In the genomic region with DNA sequence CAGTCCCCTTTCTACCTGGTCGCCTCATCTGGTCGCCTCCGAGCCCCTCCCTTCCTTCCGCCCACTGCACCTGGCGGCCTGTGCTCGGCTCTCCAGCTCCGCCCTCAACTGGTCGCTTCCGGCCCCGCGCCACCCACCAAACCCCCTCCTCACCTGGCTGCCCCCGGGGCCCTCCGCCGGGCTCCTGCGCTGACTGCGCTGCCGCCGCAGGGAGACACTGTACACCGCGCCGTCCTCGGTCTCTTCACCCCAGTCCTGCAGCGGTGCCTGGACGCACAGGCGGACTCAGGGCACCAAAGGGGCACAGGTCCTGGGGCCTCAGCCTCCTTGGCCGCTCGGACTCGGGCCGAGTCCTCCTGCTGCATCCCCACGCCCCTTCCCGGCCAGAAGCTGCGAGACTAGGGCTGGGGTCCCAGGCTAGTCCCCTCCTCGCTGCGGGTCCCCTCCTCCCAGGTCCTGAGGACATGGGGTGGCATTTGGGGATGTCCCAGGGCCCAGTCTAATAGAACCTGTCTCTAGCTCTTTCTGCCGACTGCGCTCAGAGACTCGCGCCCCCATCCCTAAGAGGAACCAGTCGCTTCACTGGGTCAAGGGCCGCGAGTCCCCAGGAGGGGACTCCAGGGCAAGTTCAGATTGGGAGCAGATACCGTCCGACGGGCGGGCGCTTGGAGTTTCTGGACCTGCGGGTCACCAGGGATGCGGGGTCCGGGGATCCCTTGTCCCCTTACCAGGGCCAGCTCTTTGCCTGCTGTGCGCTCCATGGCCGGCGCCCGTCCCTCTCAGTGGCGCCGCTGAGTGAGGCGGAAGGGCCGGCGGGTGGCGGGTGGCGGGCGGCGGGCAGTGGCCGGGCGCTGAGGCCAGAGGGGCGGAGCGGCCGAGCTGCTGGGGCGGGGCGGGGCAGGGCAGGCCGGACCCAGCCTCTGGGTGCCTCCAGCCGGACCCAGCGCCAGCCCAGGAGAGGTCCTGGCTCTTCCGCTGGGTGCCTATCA, we compare ENCODE assay signal across 8 cellular contexts. TPM values are rescaled to one million over a fixed set of nuclear protein-coding genes. Genes with fewer than 3 reads are reported as not detected.
DNase-seq lines count a peak whose midpoint lies in the region; TF ChIP-seq lines count a peak whose summit lies in the region.

A gene with protein sequence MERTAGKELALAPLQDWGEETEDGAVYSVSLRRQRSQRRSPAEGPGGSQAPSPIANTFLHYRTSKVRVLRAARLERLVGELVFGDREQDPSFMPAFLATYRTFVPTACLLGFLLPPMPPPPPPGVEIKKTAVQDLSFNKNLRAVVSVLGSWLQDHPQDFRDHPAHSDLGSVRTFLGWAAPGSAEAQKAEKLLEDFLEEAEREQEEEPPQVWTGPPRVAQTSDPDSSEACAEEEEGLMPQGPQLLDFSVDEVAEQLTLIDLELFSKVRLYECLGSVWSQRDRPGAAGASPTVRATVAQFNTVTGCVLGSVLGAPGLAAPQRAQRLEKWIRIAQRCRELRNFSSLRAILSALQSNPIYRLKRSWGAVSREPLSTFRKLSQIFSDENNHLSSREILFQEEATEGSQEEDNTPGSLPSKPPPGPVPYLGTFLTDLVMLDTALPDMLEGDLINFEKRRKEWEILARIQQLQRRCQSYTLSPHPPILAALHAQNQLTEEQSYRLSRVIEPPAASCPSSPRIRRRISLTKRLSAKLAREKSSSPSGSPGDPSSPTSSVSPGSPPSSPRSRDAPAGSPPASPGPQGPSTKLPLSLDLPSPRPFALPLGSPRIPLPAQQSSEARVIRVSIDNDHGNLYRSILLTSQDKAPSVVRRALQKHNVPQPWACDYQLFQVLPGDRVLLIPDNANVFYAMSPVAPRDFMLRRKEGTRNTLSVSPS (minus strand): TSS at position 797 of the 989 bp plus-strand sequence. CDS start 36 bp downstream, at position 761.

- no peaks in the 10 kb centered on the region; the same call in 1 of the 2 replicates for H3F3A ChIP-seq in DOHH2 (ENCODE audit: control insufficient read depth, insufficient read depth)

- no peak within 1 kb of the TSS for H3K27ac Mint-ChIP-seq in nephron progenitor cell

- H3K27me3 Mint-ChIP-seq in nephron progenitor cell (ENCODE audit: low read depth, poor library complexity) = peaks cover 93% of the 10 kb centered on the region

- peaks cover 5% of the 10 kb centered on the region for H3K9me3 Mint-ChIP-seq in nephron progenitor cell

- H3K4me3 Mint-ChIP-seq in nephron progenitor cell = peak within 1 kb of the TSS; percentile 80

- TF ChIP-seq CTCF in DOHH2 (IDR thresholded peaks at IDR 0.05; ENCODE audit: low read depth, low read length, poor library complexity, severe bottlenecking) (no peak), nephron progenitor cell (IDR thresholded peaks at IDR 0.05) (no peak)

- no peaks in the 10 kb centered on the region for H3K36me3 ChIP-seq in DOHH2 (ENCODE audit: control insufficient read depth, low read length)
- H3K36me3 ChIP-seq in esophagus (ENCODE audit: control insufficient read depth in 2 of 2, insufficient read depth in 2 of 2, low read length in 1 of 2) = no peaks in the 10 kb centered on the region

- H3K9me3 ChIP-seq in DOHH2 (ENCODE audit: control insufficient read depth, insufficient read depth, low read length) (no peaks in the 10 kb centered on the region), esophagus (ENCODE audit: control insufficient read depth in 2 of 2, insufficient read depth in 1 of 2, low read depth in 1 of 2, low read length in 1 of 2) (peaks cover 0 to 2% of the 10 kb centered on the region in 2 donors)

- H3K4me1 Mint-ChIP-seq in nephron progenitor cell = peaks cover 49% of the 10 kb centered on the region

- peak; percentile 92 for DNase-seq in NCI-H510A (lab: John Stamatoyannopoulos, UW)
- DNase-seq in nephron progenitor cell = peak; percentile 73
- DNase-seq in SW 1271 (lab: John Stamatoyannopoulos, UW) = no peak
- DNase-seq in A172 (ENCODE audit: low spot score) = no peak
- DNase-seq in superior temporal gyrus (ENCODE audit: extremely low spot score) = no peak
- no peak for DNase-seq in NOMO-1 treated with dmso at 0.1 percent for 144 hours (lab: John Stamatoyannopoulos, UW; ENCODE audit: unreplicated experiment)

- no peaks in the 10 kb centered on the region for H4K20me1 ChIP-seq in DOHH2 (ENCODE audit: control insufficient read depth, insufficient read depth, low read depth, low read length)

- WGBS in esophagus, 2 donors = 6 to 14% methylated on average over 72 to 73 of the region's 73 CpGs

- H3K9me2 ChIP-seq in DOHH2 (replicated peaks; ENCODE audit: control insufficient read depth, low read length) = no peaks in the 10 kb centered on the region

- H3K27me3 ChIP-seq in DOHH2 (ENCODE audit: control insufficient read depth, low read length) (peaks cover 47% of the 10 kb centered on the region), esophagus (ENCODE audit: control insufficient read depth in 1 of 2, insufficient read depth in 2 of 2, low read length in 2 of 2) (no peaks in the 10 kb centered on the region)

- no peaks in the 10 kb centered on the region for H3K79me2 ChIP-seq in DOHH2 (ENCODE audit: control insufficient read depth, low read length)

- no peak within 1 kb of the TSS for H3K27ac ChIP-seq in DOHH2 (ENCODE audit: low read depth, low read length)
- H3K27ac ChIP-seq in esophagus (ENCODE audit: low read depth in 2 of 2, low read length in 1 of 2) = no peak within 1 kb of the TSS

- H3K4me3 ChIP-seq in DOHH2 (ENCODE audit: low read length) = peak within 1 kb of the TSS; percentile 65
- H3K4me3 ChIP-seq in esophagus (ENCODE audit: low read depth in 1 of 2, low read length in 2 of 2) = peak within 1 kb of the TSS; percentile 14 to 35

- H3K4me1 ChIP-seq in DOHH2 (ENCODE audit: control insufficient read depth, low read length) = peaks cover 46% of the 10 kb centered on the region
- H3K4me1 ChIP-seq in esophagus (ENCODE audit: control insufficient read depth in 2 of 2, insufficient read depth in 2 of 2, low read length in 1 of 2) = peaks cover 8 to 20% of the 10 kb centered on the region in 2 donors

- H3K4me2 ChIP-seq in DOHH2 (ENCODE audit: low read length) = peak within 1 kb of the TSS; percentile 82

- H3K36me3 Mint-ChIP-seq in nephron progenitor cell (ENCODE audit: low read depth) = no peaks in the 10 kb centered on the region

RNA-seq across cellular contexts. Expression of the gene that starts here (rescaled TPM):
- polyA plus RNA-seq in esophagus = 1 to 10 TPM in 1 of 2 donors, under 1 TPM in 1; 0.87 to 3.6 TPM
- total RNA-seq in A172 (2014; rRNA removed; shearing (Covaris generic)) = 4.8 and 11.1 TPM in 2 replicates

Comparison
In these comparisons a context has a peak if more than half of its experiments do, and no peak if none do; other contexts are left out.
1. DNase-seq: peak in NCI-H510A (single experiment) and nephron progenitor cell (single experiment); none in SW 1271 (0 of 2), A172 (single experiment), superior temporal gyrus (single experiment) and NOMO-1 treated with dmso at 0.1 percent for 144 hours (single experiment).